Comparison of ENCODE assay signal across 16 cellular contexts in the genomic region with DNA sequence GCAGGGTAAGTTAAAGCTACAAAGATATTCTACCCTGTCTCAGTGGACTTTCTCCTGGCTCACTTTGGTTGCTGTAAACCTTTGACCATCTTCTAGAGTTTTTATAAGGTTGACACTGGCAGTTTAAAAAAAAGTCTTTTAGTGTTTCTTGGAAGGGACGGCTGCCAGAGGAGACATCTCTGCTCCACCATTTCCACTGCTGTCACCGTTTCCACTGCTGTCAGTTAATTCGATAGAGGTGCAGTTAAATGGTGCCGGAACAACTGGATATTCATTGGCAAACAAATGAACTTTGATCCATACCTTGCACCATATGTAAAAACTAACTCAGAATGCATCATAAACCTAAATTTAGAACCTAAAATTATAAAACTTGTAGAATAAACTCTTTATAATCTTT.
"Had no signal": no experiment of that assay in that cellular context is flagged by ENCODE, and none has a peak within 500 bp of the region (broad histone marks: within the 10 kb centered on the region; RNA-seq: fewer than 3 reads in every experiment).

No MANE protein-coding gene starts in this region.

- DNase-seq: KBM-7, NCI-H1092, NCI-H1105 treated with DMSO at 0.1 percent for 48 hours, NCI-H1417 treated with DMSO at 0.1 percent for 48 hours, NCI-H146, NCI-H1694 treated with DMSO at 0.1 percent for 48 hours, NCI-H1930, NCI-H2081, NCI-H2107, NCI-H2227 treated with DMSO at 0.1 percent for 48 hours, NCI-H524, NCI-H69, NCI-H774, SHP77 had no signal

- H3K27ac ChIP-seq: RWPE1 had no signal

- ATAC-seq: SK-N-SH treated with all-trans-retinoic acid at 6 μM for 48 hours had no signal
